Comparison of ENCODE assay signal across 10 cellular contexts in the genomic region with DNA sequence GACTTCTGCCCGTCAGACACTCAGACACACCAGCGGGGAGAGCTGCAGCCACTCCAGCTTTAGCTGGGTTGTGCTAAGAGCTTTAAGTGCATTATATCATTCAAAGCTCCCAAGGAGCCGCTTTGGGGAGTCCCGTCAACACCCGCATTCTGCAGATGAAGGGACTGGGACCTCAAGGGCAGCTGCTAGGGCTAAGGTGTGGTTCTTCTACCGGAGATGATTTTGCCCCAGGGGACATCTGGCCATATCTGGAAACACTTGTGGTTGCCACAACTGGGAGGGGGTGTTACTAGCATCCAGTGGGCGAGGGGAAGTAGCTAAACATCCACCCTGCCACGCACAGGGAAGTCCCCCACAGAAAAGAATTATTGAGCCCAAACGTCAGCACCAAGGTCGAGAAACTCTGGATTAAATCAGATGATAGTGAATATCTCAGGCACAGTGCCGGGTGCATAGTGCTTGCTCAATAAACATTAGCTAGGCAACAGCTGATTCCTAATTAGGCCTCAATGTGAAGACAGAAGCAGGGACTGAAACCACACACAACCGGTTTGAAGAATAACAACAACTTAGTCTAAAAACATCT. TPM values are rescaled to one million over a fixed set of nuclear protein-coding genes. Genes with fewer than 3 reads are reported as not detected.
DNase-seq lines count a peak whose midpoint lies in the region; ATAC-seq and TF ChIP-seq lines count a peak whose summit lies in the region.
"Had no signal": no experiment of that assay in that cellular context is flagged by ENCODE, and none has a peak within 500 bp of the region (broad histone marks: within the 10 kb centered on the region; RNA-seq: fewer than 3 reads in every experiment).

No MANE protein-coding gene starts in this region.

- peaks cover 9% of the 10 kb centered on the region for H3K9me3 Mint-ChIP-seq in glutamatergic neuron (ENCODE audit: unreplicated experiment)
- H3K9me3 Mint-ChIP-seq: T-helper 1 cell treated with Interleukin-12 subunit alpha and Interleukin-12 subunit beta and Interleukin-4 antibody, amounts not matched to agents 30 μg/mL and 1 μg/mL, for 36 hours had no signal

- ATAC-seq in GM18505 (IDR thresholded peaks at IDR 0.05; ENCODE audit: unreplicated experiment): peak; percentile 48
- peak; percentile 55 for ATAC-seq in GM21576 (IDR thresholded peaks at IDR 0.05; ENCODE audit: unreplicated experiment)
- peak; percentile 65 for ATAC-seq in HG03565 (IDR thresholded peaks at IDR 0.05; ENCODE audit: unreplicated experiment)
- ATAC-seq: mucosa of descending colon had no signal

- peaks cover 74% of the 10 kb centered on the region for H3K4me1 Mint-ChIP-seq in glutamatergic neuron (ENCODE audit: low read depth, unreplicated experiment)

- no peak for TF ChIP-seq POLR2A in GM18505 (IDR thresholded peaks at IDR 0.05; ENCODE audit: borderline replicate concordance, extremely low read depth, insufficient read depth, insufficient read length)

- H3K27me3 Mint-ChIP-seq in glutamatergic neuron (ENCODE audit: unreplicated experiment): peaks cover 5% of the 10 kb centered on the region

- no peak for TF ChIP-seq CTCF in glutamatergic neuron (IDR thresholded peaks at IDR 0.05; ENCODE audit: partially characterized antibody, unreplicated experiment)

- H3K27ac Mint-ChIP-seq in glutamatergic neuron (ENCODE audit: unreplicated experiment): peak overlapping the region; percentile 72
- H3K27ac Mint-ChIP-seq: T-helper 1 cell treated with Interleukin-12 subunit alpha and Interleukin-12 subunit beta and Interleukin-4 antibody, amounts not matched to agents 30 μg/mL and 1 μg/mL, for 36 hours had no signal

- no peak for DNase-seq in glutamatergic neuron
- DNase-seq in stimulated activated CD4-positive, alpha-beta T cell treated with anti-CD3 and anti-CD28 coated beads, Interleukin-4, amount 100 ng/mL, for 24 hours: no peak
- DNase-seq in activated CD4-positive, alpha-beta T cell treated with anti-CD3 and anti-CD28 coated beads, Interleukin-2, amount 50 U/mL, for 1 hour: no peak
- no peak for DNase-seq in T-helper 9 cell
- DNase-seq in NCI-H2196 (lab: John Stamatoyannopoulos, UW; ENCODE audit: unreplicated experiment): no peak

- no peak overlapping the region for H3K4me3 Mint-ChIP-seq in glutamatergic neuron (ENCODE audit: unreplicated experiment)
- H3K4me3 Mint-ChIP-seq: T-helper 1 cell treated with Interleukin-12 subunit alpha and Interleukin-12 subunit beta and Interleukin-4 antibody, amounts not matched to agents 30 μg/mL and 1 μg/mL, for 36 hours had no signal

- no peaks in the 10 kb centered on the region for H3K36me3 Mint-ChIP-seq in glutamatergic neuron (ENCODE audit: unreplicated experiment)

RNA-seq across cellular contexts. Expression of a gene that starts 29.6 kb away (rescaled TPM):
- total RNA-seq in glutamatergic neuron (ENCODE audit: unreplicated experiment): 14.4 TPM

RNA-seq across cellular contexts. Expression of a gene that starts 60.0 kb away (rescaled TPM):
- total RNA-seq in glutamatergic neuron (ENCODE audit: unreplicated experiment): not detected
